10 cellular contexts compared by ENCODE assay signal in the genomic region with DNA sequence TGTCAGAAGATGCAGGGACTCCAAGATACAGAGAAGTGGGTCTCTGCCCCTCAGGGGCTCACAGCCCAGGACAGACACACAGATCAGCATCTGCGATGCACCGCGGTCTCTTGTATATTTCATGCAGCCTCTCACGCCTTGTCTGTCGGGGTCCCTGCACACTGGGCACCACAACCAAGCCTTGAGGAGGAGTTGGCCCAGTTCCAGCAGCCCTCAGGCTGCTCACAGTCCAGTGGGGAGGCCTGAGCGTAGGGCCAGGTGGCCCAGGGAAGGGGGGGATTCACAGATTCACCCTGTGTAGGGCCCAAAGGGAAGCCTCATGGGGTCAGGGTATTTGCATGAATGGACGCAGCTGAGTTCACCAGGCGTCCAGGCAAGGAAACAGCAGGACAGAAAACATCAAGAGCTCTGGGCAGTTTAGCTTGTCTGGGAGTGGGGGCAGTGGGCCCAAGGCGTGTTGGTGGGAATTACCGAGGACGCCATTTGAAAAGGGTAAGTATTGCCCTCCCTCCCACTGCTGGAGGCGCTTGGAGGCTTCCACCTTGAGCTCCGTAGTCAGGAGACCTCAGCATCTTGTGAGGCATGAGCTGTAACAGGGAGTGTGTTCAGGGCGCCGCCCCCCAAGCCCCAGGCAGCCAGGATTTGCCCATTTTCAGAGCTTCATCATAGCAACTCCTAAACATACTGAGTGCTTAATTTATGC.
DNase-seq lines count a peak whose midpoint lies in the region; ATAC-seq lines count a peak whose summit lies in the region.
"Had no signal": no experiment of that assay in that cellular context is flagged by ENCODE, and none has a peak within 500 bp of the region (broad histone marks: within the 10 kb centered on the region; RNA-seq: fewer than 3 reads in every experiment).

No MANE protein-coding gene starts in this region.

- H3K79me2 ChIP-seq in Karpas-422 (ENCODE audit: low read length) = no peaks in the 10 kb centered on the region

- intact Hi-C loops in CD4-positive, alpha-beta memory T cell (cut with micrococcal nuclease) = no loop called here

- H3K9ac ChIP-seq in BLaER1 (peak overlapping the region; percentile 57), Karpas-422 (ENCODE audit: low read length) (peak overlapping the region; percentile 56)

- POLR2A ChIA-PET in CD4-positive, alpha-beta memory T cell (lab: Charles Lee; ENCODE audit: partially characterized antibody) = no interaction called here

- no peaks in the 10 kb centered on the region for H3K9me2 ChIP-seq in Karpas-422 (replicated peaks; ENCODE audit: insufficient read depth, low read length)

- H3K27me3 Mint-ChIP-seq in CD4-positive, alpha-beta memory T cell = peaks cover 0 to 3% of the 10 kb centered on the region in 2 donors

- H3K9me3 ChIP-seq in BLaER1 (no peaks in the 10 kb centered on the region), Karpas-422 (ENCODE audit: low read length) (no peaks in the 10 kb centered on the region)
- H3K9me3 ChIP-seq in CD4-positive, alpha-beta memory T cell (ENCODE audit: control insufficient read depth in 1 of 2, low read length in 2 of 2) = no peaks in the 10 kb centered on the region

- H3K27ac Mint-ChIP-seq in CD4-positive, alpha-beta memory T cell = no peak overlapping the region

- H3K9me3 Mint-ChIP-seq in CD4-positive, alpha-beta memory T cell = peaks cover 0 to 17% (median 0%) of the 10 kb centered on the region in 8 donors

- no peak overlapping the region for H3K4me3 Mint-ChIP-seq in CD4-positive, alpha-beta memory T cell

- peaks cover 0 to 3% of the 10 kb centered on the region in 2 donors for H3K36me3 Mint-ChIP-seq in CD4-positive, alpha-beta memory T cell

- H3K27me3 ChIP-seq in BLaER1 = no peaks in the 10 kb centered on the region
- no peaks in the 10 kb centered on the region for H3K27me3 ChIP-seq in Karpas-422 (ENCODE audit: low read length)
- no peaks in the 10 kb centered on the region for H3K27me3 ChIP-seq in CD4-positive, alpha-beta memory T cell (ENCODE audit: insufficient read depth, low read length)

- H3K36me3 ChIP-seq in BLaER1 (no peaks in the 10 kb centered on the region), Karpas-422 (ENCODE audit: insufficient read depth, low read length) (no peaks in the 10 kb centered on the region)
- H3K36me3 ChIP-seq in CD4-positive, alpha-beta memory T cell (ENCODE audit: insufficient read depth, low read length) = no peaks in the 10 kb centered on the region

- peak overlapping the region; percentile 33; the same call in 1 of the 2 replicates for H2AFZ ChIP-seq in Karpas-422 (ENCODE audit: low read length)

- H3K27ac ChIP-seq in BLaER1 = peak overlapping the region; percentile 66
- peak overlapping the region; percentile 52 for H3K27ac ChIP-seq in Karpas-422 (ENCODE audit: low read length)
- H3K27ac ChIP-seq in CD4-positive, alpha-beta memory T cell (ENCODE audit: low read depth, low read length) = no peak overlapping the region

- ATAC-seq in GM21447 (IDR thresholded peaks at IDR 0.05; ENCODE audit: unreplicated experiment) (peak; percentile 31), GM19328 (IDR thresholded peaks at IDR 0.05; ENCODE audit: unreplicated experiment) (no peak)

- H3K4me1 ChIP-seq in BLaER1 = peaks cover 44% of the 10 kb centered on the region
- H3K4me1 ChIP-seq in Karpas-422 (ENCODE audit: low read length) = peaks cover 30% of the 10 kb centered on the region
- H3K4me1 ChIP-seq in CD4-positive, alpha-beta memory T cell (ENCODE audit: insufficient read depth, low read length) = no peaks in the 10 kb centered on the region

- H4K20me1 ChIP-seq in BLaER1 (no peaks in the 10 kb centered on the region), Karpas-422 (ENCODE audit: insufficient read depth, low read depth, low read length) (no peaks in the 10 kb centered on the region; the same call in 1 of the 2 replicates)

- H3K4me3 ChIP-seq in BLaER1 (peak overlapping the region; percentile 38), Karpas-422 (ENCODE audit: low read length) (peak overlapping the region; percentile 63)
- H3K4me3 ChIP-seq in CD4-positive, alpha-beta memory T cell (ENCODE audit: low read length in 2 of 2) = no peak overlapping the region

- peak; percentile 62 for DNase-seq in Karpas-422
- peak; percentile 47 for DNase-seq in left kidney (ENCODE audit: low read depth, low spot score)
- DNase-seq in activated naive CD4-positive, alpha-beta T cell treated with Interleukin-2 at 50 U/mL for 16 hours = no peak
- no peak for DNase-seq in activated CD8-positive, alpha-beta memory T cell treated with anti-CD3 and anti-CD28 coated beads, Interleukin-2, amount 50 U/mL, for 4 hours
- no peak for DNase-seq in CD4-positive, alpha-beta memory T cell
- DNase-seq: NCI-H526 treated with DMSO at 0.1 percent for 48 hours; stimulated activated CD4-positive, alpha-beta T cell treated with anti-CD3 and anti-CD28 coated beads, Interleukin-1b, Interleukin-23, amount 100 ng/mL, for 48 hours had no signal

- CTCF ChIA-PET in CD4-positive, alpha-beta memory T cell (lab: Charles Lee; ENCODE audit: partially characterized antibody) = no interaction called here

- peak overlapping the region; percentile 93 for H3K4me2 ChIP-seq in BLaER1
- H3K4me2 ChIP-seq in Karpas-422 (ENCODE audit: low read depth, low read length, poor library complexity, severe bottlenecking) = peak overlapping the region; percentile 80

- H3K4me1 Mint-ChIP-seq in CD4-positive, alpha-beta memory T cell = peaks cover 0 to 5% (median 1%) of the 10 kb centered on the region in 4 donors

Comparison
In these comparisons a context has a peak if more than half of its experiments do, and no peak if none do; other contexts are left out.
1. H3K4me3 ChIP-seq: peak in BLaER1 (single experiment) and Karpas-422 (single experiment); none in CD4-positive, alpha-beta memory T cell (0 of 2).
2. DNase-seq: peak in Karpas-422 (single experiment) and left kidney (single experiment); none in activated naive CD4-positive, alpha-beta T cell treated with Interleukin-2 at 50 U/mL for 16 hours (single experiment), activated CD8-positive, alpha-beta memory T cell treated with anti-CD3 and anti-CD28 coated beads, Interleukin-2, amount 50 U/mL, for 4 hours (single experiment) and CD4-positive, alpha-beta memory T cell (0 of 5).